Comparison of ENCODE assay signal across 1 cellular context in genomic region chr12:112778400-112778799, GRCh38.
TF ChIP-seq lines count a peak whose summit lies in the region.

No MANE protein-coding gene starts in this region.

TF ChIP-seq in H1, 55 proteins besides CTCF, POLR2A, EP300 and RAD21:
- TF ChIP-seq EGR1 (IDR thresholded peaks at IDR 0.05; ENCODE audit: borderline replicate concordance, low read depth, low read length) = no peak
- TF ChIP-seq KDM1A (IDR thresholded peaks at IDR 0.05; ENCODE audit: borderline replicate concordance, low read length) = peak; percentile 95
